In the genomic region with DNA sequence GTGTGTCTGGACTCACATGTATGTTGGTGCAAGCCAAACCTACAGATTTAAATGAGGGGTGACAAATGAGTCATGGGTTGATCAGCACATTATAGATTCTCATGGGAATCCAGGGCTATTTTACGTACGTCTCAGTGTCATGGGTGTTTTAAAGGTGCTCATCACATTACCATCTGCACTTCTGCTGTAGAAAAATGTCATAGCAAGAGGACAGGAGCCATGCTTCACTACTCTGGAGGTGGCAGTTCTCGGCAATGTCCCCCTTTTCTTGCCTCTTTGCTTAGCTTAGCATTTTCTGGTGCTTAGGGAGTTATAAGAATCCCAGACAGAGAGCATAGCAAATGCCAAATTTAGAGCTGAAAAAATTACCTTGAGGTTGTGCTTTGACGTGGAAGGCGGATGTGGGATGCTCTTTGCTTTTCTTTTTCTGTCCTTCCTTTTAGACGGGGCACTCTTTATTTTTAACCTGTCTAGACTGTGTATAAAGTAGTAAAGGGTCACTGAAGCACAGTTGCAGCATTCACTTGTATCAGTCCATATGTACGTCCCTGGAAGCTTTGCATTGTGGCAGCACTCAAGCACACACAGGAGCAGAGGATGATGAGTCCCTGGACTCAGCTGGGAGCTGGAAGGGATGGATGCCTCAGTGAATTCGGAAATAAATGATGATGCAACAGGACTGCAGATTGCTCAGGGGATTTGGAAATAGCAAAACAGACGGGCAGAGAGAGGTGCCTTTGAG, we compare ENCODE assay signal across 9 cellular contexts.
DNase-seq lines count a peak whose midpoint lies in the region; ATAC-seq and TF ChIP-seq lines count a peak whose summit lies in the region.
"Had no signal": no experiment of that assay in that cellular context is flagged by ENCODE, and none has a peak within 500 bp of the region (broad histone marks: within the 10 kb centered on the region; RNA-seq: fewer than 3 reads in every experiment).

No MANE protein-coding gene starts in this region.

- TF ChIP-seq CTCF in GM23338 (conservative IDR thresholded peaks at IDR 0.05; ENCODE audit: low read depth in 2 of 2) = no peak

- ATAC-seq in GM18520 (IDR thresholded peaks at IDR 0.05; ENCODE audit: unreplicated experiment) (peak; percentile 58), GM23338 (no peak)
- ATAC-seq in activated CD8-positive, alpha-beta T cell treated with anti-CD3 and anti-CD28 coated beads, Interleukin-2, amount 10 ng/mL, durations not matched to agents 7 days and 5 days = no peak

- H3K36me3 ChIP-seq in GM23338 (ENCODE audit: insufficient read depth) = no peaks in the 10 kb centered on the region
- H3K36me3 ChIP-seq: neutrophil had no signal

- H3K4me3 Mint-ChIP-seq in GM23338 = no peak overlapping the region
- peak overlapping the region in 2 of 4 donors; percentile 19 to 68 for H3K4me3 Mint-ChIP-seq in IgD-negative memory B cell
- no peak overlapping the region for H3K4me3 Mint-ChIP-seq in activated CD8-positive, alpha-beta T cell treated with anti-CD3 and anti-CD28 coated beads, Interleukin-2, amount 10 ng/mL, durations not matched to agents 7 days and 5 days

- H3F3A ChIP-seq in GM23338 (replicated peaks; ENCODE audit: low read depth) = no peaks in the 10 kb centered on the region

- H3K27me3 ChIP-seq in GM23338 (ENCODE audit: insufficient read depth) = no peaks in the 10 kb centered on the region
- H3K27me3 ChIP-seq: neutrophil had no signal

- POLR2A ChIA-PET in activated CD8-positive, alpha-beta T cell treated with anti-CD3 and anti-CD28 coated beads, Interleukin-2, amount 10 ng/mL, durations not matched to agents 7 days and 5 days (lab: Charles Lee) = no interaction called here
- POLR2A ChIA-PET in HEK293T (lab: Yijun Ruan, JAX) = no interaction called here

- 0 out of 2 replicates have a peak, but pooled peaks cover 9% of the 10 kb centered on the region for H3K9me2 ChIP-seq in GM23338 (ENCODE audit: insufficient read depth)

- H3K79me2 ChIP-seq in GM23338 (replicated peaks; ENCODE audit: insufficient read depth) = no peaks in the 10 kb centered on the region

- no peak overlapping the region for H2AFZ ChIP-seq in GM23338

- no peaks in the 10 kb centered on the region; the same call in 1 of the 2 replicates for H4K20me1 ChIP-seq in GM23338 (replicated peaks; ENCODE audit: insufficient read depth)

- H3K4me2 ChIP-seq in GM23338 = no peak overlapping the region

- H3K27ac Mint-ChIP-seq in GM23338 = peak overlapping the region; percentile 40
- H3K27ac Mint-ChIP-seq in IgD-negative memory B cell = peak overlapping the region in 2 of 3 donors; percentile 5 to 84
- H3K27ac Mint-ChIP-seq in activated CD8-positive, alpha-beta T cell treated with anti-CD3 and anti-CD28 coated beads, Interleukin-2, amount 10 ng/mL, durations not matched to agents 7 days and 5 days = no peak overlapping the region

- DNase-seq in GM23338 (ENCODE audit: low spot score) = no peak
- peak; percentile 22 for DNase-seq in islet precursor cell
- no peak for DNase-seq in NAMALWA (ENCODE audit: low spot score)
- no peak for DNase-seq in NCI-H146 (lab: John Stamatoyannopoulos, UW)
- no peak for DNase-seq in activated CD8-positive, alpha-beta T cell treated with anti-CD3 and anti-CD28 coated beads, Interleukin-2, amount 10 ng/mL, durations not matched to agents 7 days and 5 days
- no peak for DNase-seq in HEK293T (ENCODE audit: extremely low spot score)

- H3K4me1 Mint-ChIP-seq in GM23338 (peaks cover 27% of the 10 kb centered on the region), IgD-negative memory B cell (peaks cover 7 to 16% (median 8%) of the 10 kb centered on the region in 3 donors)
- no peaks in the 10 kb centered on the region for H3K4me1 Mint-ChIP-seq in activated CD8-positive, alpha-beta T cell treated with anti-CD3 and anti-CD28 coated beads, Interleukin-2, amount 10 ng/mL, durations not matched to agents 7 days and 5 days (ENCODE audit: low read depth)

- H3K4me3 ChIP-seq in GM23338 = no peak overlapping the region

- H3K27me3 Mint-ChIP-seq in GM23338 (ENCODE audit: insufficient read depth, low read depth, poor library complexity) = no peaks in the 10 kb centered on the region
- peaks cover 2% of the 10 kb centered on the region for H3K27me3 Mint-ChIP-seq in IgD-negative memory B cell
- no peaks in the 10 kb centered on the region for H3K27me3 Mint-ChIP-seq in activated CD8-positive, alpha-beta T cell treated with anti-CD3 and anti-CD28 coated beads, Interleukin-2, amount 10 ng/mL, durations not matched to agents 7 days and 5 days (ENCODE audit: low read depth)

- H3K36me3 Mint-ChIP-seq in GM23338 (ENCODE audit: low read depth) (no peaks in the 10 kb centered on the region), IgD-negative memory B cell (no peaks in the 10 kb centered on the region)
- H3K36me3 Mint-ChIP-seq in activated CD8-positive, alpha-beta T cell treated with anti-CD3 and anti-CD28 coated beads, Interleukin-2, amount 10 ng/mL, durations not matched to agents 7 days and 5 days (ENCODE audit: low read depth) = no peaks in the 10 kb centered on the region

- CTCF ChIA-PET in activated CD8-positive, alpha-beta T cell treated with anti-CD3 and anti-CD28 coated beads, Interleukin-2, amount 10 ng/mL, durations not matched to agents 7 days and 5 days (lab: Charles Lee) = interaction anchor here (0.8 kb wide), 1 partner anchor 672 kb away, joined by 3 read pairs; no protein-coding TSS in a partner anchor
- CTCF ChIA-PET in HEK293T (lab: Yijun Ruan, JAX) = no interaction called here

- H3K9me3 Mint-ChIP-seq in GM23338 (no peaks in the 10 kb centered on the region), IgD-negative memory B cell (no peaks in the 10 kb centered on the region)
- H3K9me3 Mint-ChIP-seq in activated CD8-positive, alpha-beta T cell treated with anti-CD3 and anti-CD28 coated beads, Interleukin-2, amount 10 ng/mL, durations not matched to agents 7 days and 5 days (ENCODE audit: insufficient read depth) = no peaks in the 10 kb centered on the region

- no peak overlapping the region for H3K27ac ChIP-seq in GM23338 (ENCODE audit: low read depth)
- H3K27ac ChIP-seq: neutrophil had no signal

- peaks cover 14% of the 10 kb centered on the region for H3K4me1 ChIP-seq in GM23338 (ENCODE audit: insufficient read depth)

TF ChIP-seq in GM23338, 12 proteins besides CTCF, POLR2A, EP300 and RAD21 (continues in another document):
- no peak for TF ChIP-seq EZH2phosphoT487 (IDR thresholded peaks at IDR 0.05; ENCODE audit: unreplicated experiment)
- TF ChIP-seq JUNB (IDR thresholded peaks at IDR 0.05; ENCODE audit: unreplicated experiment) = no peak
- TF ChIP-seq, protein P1, sequence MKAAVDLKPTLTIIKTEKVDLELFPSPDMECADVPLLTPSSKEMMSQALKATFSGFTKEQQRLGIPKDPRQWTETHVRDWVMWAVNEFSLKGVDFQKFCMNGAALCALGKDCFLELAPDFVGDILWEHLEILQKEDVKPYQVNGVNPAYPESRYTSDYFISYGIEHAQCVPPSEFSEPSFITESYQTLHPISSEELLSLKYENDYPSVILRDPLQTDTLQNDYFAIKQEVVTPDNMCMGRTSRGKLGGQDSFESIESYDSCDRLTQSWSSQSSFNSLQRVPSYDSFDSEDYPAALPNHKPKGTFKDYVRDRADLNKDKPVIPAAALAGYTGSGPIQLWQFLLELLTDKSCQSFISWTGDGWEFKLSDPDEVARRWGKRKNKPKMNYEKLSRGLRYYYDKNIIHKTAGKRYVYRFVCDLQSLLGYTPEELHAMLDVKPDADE (IDR thresholded peaks at IDR 0.05) = no peak
- TF ChIP-seq NANOG (IDR thresholded peaks at IDR 0.05; ENCODE audit: borderline replicate concordance) = no peak
- TF ChIP-seq STAT1 (IDR thresholded peaks at IDR 0.05; ENCODE audit: unreplicated experiment) = no peak

TF ChIP-seq in HEK293T, 16 proteins besides CTCF, POLR2A, EP300 and RAD21:
- TF ChIP-seq ZNF384 (IDR thresholded peaks at IDR 0.05) (no peak), SUZ12 (IDR thresholded peaks at IDR 0.05) (no peak), FOXK2 (IDR thresholded peaks at IDR 0.05) (no peak), FOXA1 (IDR thresholded peaks at IDR 0.05) (no peak), CTBP1 (IDR thresholded peaks at IDR 0.05; ENCODE audit: borderline replicate concordance) (no peak), BHLHE40 (IDR thresholded peaks at IDR 0.05; ENCODE audit: borderline replicate concordance) (no peak), HDGF (IDR thresholded peaks at IDR 0.05; ENCODE audit: borderline replicate concordance) (no peak), NFRKB (IDR thresholded peaks at IDR 0.05) (no peak), FOXM1 (IDR thresholded peaks at IDR 0.05; ENCODE audit: borderline replicate concordance) (no peak)
